8 cellular contexts compared by ENCODE assay signal in the genomic region with DNA sequence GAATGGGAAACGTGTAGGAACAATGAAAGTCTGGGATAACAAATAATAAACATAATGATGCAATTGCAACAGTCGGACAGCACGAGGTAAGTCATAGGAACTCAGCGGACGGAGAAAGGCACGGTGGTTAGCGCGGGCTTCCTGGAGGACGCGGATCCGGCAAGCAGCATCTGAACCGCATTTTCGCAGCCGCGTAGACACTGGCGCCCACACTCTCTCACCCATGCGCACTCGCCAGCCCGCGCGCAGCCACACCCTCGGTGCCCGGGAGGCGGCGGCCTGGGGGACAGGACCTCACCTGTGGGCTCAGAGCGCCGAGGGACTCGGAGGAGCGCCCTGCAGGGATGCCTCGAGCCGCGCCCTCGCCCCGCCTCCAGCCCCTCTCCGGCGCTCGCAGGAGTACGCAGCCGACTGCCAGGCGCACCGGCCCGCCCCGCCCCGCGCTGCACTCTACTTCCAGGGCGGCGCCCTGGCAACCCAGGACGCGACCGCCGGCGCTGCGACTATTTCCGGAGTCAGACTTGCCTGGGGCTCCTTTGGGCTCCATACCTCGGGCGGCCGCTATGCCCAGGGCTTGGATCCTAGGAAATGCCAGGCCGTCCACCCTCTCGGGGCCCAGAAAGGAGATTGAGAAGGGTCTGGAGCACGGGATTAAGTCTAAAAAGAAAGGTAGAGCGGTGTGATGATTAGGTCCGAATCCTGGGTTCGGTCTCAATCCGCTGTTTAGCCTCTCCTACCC. TPM values are rescaled to one million over a fixed set of nuclear protein-coding genes. Genes with fewer than 3 reads are reported as not detected.
DNase-seq lines count a peak whose midpoint lies in the region; ATAC-seq and TF ChIP-seq lines count a peak whose summit lies in the region.

TTLL1 (minus strand) TSS at position 413 of the 739 bp plus-strand sequence. CDS start 13,805 bp downstream, outside the sequence.

- H3K27ac ChIP-seq in caudate nucleus (ENCODE audit: low read depth, low read length): peak within 1 kb of the TSS; percentile 40

- DNase-seq in NCI-H1417 (lab: John Stamatoyannopoulos, UW) (peak; percentile 81 to 84 (median 81)), NCI-H1417 treated with DMSO at 0.1 percent for 48 hours (lab: John Stamatoyannopoulos, UW) (no peak), NCI-H2227 (lab: John Stamatoyannopoulos, UW; ENCODE audit: unreplicated experiment) (peak; percentile 90), activated B cell treated with CpG ODN at 0.5 μM for 24 hours (peak; percentile 83), caudate nucleus (lab: John Stamatoyannopoulos, UW) (peak; percentile 21 to 92 (median 79)), islet precursor cell (peak; percentile 96)
- peak; percentile 82 to 90 (median 85) for DNase-seq in stimulated activated CD4-positive, alpha-beta T cell treated with anti-CD3 and anti-CD28 coated beads, Interleukin-12 subunit alpha, Interleukin-12 subunit beta, amount 100 ng/mL, for 48 hours (ENCODE audit: low read depth in 2 of 3, low spot score in 1 of 3)

- no peaks in the 10 kb centered on the region for H3K9me3 Mint-ChIP-seq in activated B cell treated with CpG ODN at 0.5 μM for 24 hours

- CTCF ChIA-PET in activated B cell treated with CpG ODN at 0.5 μM for 24 hours (lab: Charles Lee): no interaction called here

- peak; percentile 53 for ATAC-seq in HG03064 (IDR thresholded peaks at IDR 0.05; ENCODE audit: low read depth, unreplicated experiment)
- ATAC-seq in activated B cell treated with CpG ODN at 0.5 μM for 24 hours (ENCODE audit: low read depth): peak; percentile 96

- POLR2A ChIA-PET in activated B cell treated with CpG ODN at 0.5 μM for 24 hours (lab: Charles Lee): interaction anchor here (1.0 kb wide), 1 partner anchor 308 kb away, joined by 4 read pairs; no protein-coding TSS in a partner anchor

- peak within 1 kb of the TSS; percentile 56 for H3K27ac Mint-ChIP-seq in activated B cell treated with CpG ODN at 0.5 μM for 24 hours

- no peaks in the 10 kb centered on the region for H3K27me3 Mint-ChIP-seq in activated B cell treated with CpG ODN at 0.5 μM for 24 hours

- H3K36me3 Mint-ChIP-seq in activated B cell treated with CpG ODN at 0.5 μM for 24 hours (ENCODE audit: low read depth): no peaks in the 10 kb centered on the region

- peaks cover 21% of the 10 kb centered on the region for H3K4me1 Mint-ChIP-seq in activated B cell treated with CpG ODN at 0.5 μM for 24 hours

- peak within 1 kb of the TSS; percentile 88 for H3K4me3 Mint-ChIP-seq in activated B cell treated with CpG ODN at 0.5 μM for 24 hours

- intact Hi-C loops in activated B cell treated with CpG ODN at 0.5 μM for 24 hours (cut with micrococcal nuclease): loop anchor here (1.0 to 5.0 kb wide), 6 partner anchors 22 to 557 kb away; partner anchors contain the start of genes ARFGAP3, BIK, MCAT and PACSIN2

- TF ChIP-seq CTCF in activated B cell treated with CpG ODN at 0.5 μM for 24 hours (IDR thresholded peaks at IDR 0.05): no peak

RNA-seq across cellular contexts. Expression of gene TTLL1, which starts in this region (rescaled TPM):
- total RNA-seq in activated B cell treated with CpG ODN at 0.5 μM for 24 hours: 1.2 and 1.5 TPM in 2 replicates
